Comparison of ENCODE assay signal across 8 cellular contexts in the genomic region with DNA sequence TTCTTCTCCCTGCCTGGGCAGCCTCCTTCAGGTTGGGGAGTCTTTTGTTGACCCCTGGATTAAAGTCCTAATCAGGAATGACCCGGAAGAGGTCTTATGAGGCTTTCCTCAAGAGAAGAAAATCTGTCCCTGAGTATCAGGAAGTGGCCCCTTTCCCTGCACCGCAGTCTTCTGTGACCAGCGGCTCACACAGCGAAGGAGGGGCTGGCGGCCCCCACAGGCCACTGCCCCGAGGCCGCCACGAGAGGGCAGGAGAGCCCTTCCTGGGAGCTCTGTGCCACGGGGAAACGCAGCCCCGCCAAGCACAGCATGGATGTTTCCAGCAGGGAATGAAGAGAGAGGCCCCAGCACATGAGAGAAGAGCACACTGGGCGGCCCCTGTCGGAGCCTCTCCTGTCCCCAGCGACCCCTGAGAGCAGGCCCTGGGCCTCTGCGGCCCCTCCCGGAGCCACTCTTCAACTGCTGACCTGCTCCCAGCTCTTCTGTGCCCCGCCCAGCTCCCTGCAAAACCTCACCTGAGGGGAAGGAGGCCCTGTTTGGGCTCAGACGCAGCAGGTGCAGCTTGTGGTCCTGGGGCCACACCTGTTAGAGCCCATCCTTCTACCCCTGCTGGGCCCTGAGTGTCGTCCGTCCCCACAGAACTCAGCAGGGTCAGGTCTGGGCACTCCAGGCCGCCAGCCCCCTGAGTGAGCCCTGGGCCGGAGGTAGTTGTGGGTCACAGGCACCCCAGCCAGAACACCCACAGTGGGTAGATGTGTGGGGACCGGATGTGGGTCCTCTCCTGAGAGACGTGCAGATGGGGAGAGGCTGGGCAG. TPM values are rescaled to one million over a fixed set of nuclear protein-coding genes. Genes with fewer than 3 reads are reported as not detected.
DNase-seq lines count a peak whose midpoint lies in the region; ATAC-seq, FAIRE-seq and TF ChIP-seq lines count a peak whose summit lies in the region.

No MANE protein-coding gene starts in this region.

- no peaks in the 10 kb centered on the region for H3K27me3 Mint-ChIP-seq in activated T-cell treated with anti-CD3 and anti-CD28 coated beads, Interleukin-2, amount 50 U/mL, for 24 hours

- BruUV-seq in Panc1 (replicated peaks; lab: Mats Ljungman, UMichigan): no TSS peak

- POLR2A ChIA-PET in Panc1 (lab: Charles Lee): interaction anchor here (0.6 kb wide), 1 partner anchor 30 kb away, joined by 13 read pairs; no protein-coding TSS in a partner anchor

- no peak for FAIRE-seq in D721Med (lab: Jason Lieb, UNC)

- peak; percentile 84 for DNase-seq in D721Med (ENCODE audit: insufficient read length, low spot score)
- DNase-seq in HuH-7.5 (ENCODE audit: low spot score): peak; percentile 91
- DNase-seq in Panc1 (ENCODE audit: low read depth, low spot score): no peak
- DNase-seq in activated T-cell treated with anti-CD3 and anti-CD28 coated beads, Interleukin-2, amount 50 U/mL, for 24 hours: peak; percentile 85
- DNase-seq in erythroblast (lab: John Stamatoyannopoulos, UW): peak; percentile 72 to 84
- peak; percentile 87 for DNase-seq in myocyte (ENCODE audit: low read depth)
- peak; percentile 42 to 50 for DNase-seq in stimulated activated CD8-positive, alpha-beta memory T cell treated with anti-CD3 and anti-CD28 coated beads, Interleukin-7, amount 100 ng/mL, for 1 hour (ENCODE audit: low read depth in 2 of 2)

- peak; percentile 86 for TF ChIP-seq CTCF in D721Med (IDR thresholded peaks at IDR 0.05; ENCODE audit: insufficient read depth, missing control alignments)
- TF ChIP-seq CTCF in Panc1 (IDR thresholded peaks at IDR 0.05): peak; percentile 95

- no peak overlapping the region for H3K4me3 Mint-ChIP-seq in activated T-cell treated with anti-CD3 and anti-CD28 coated beads, Interleukin-2, amount 50 U/mL, for 24 hours

- intact Hi-C loops in Panc1 (cut with micrococcal nuclease; ENCODE audit: unreplicated experiment): loop anchor here (5.0 kb wide), 1 partner anchor 120 kb away; no protein-coding TSS in a partner anchor

- H3K4me3 ChIP-seq in Panc1 (ENCODE audit: low read depth in 2 of 2, low read length in 2 of 2): no peak overlapping the region

- no peaks in the 10 kb centered on the region; the same call in 1 of the 2 replicates for H3K9me3 ChIP-seq in Panc1 (ENCODE audit: control insufficient read depth, insufficient read depth, low read depth, low read length)

- no peak overlapping the region for H3K27ac Mint-ChIP-seq in activated T-cell treated with anti-CD3 and anti-CD28 coated beads, Interleukin-2, amount 50 U/mL, for 24 hours

- H3K36me3 Mint-ChIP-seq in activated T-cell treated with anti-CD3 and anti-CD28 coated beads, Interleukin-2, amount 50 U/mL, for 24 hours (ENCODE audit: low read depth): no peaks in the 10 kb centered on the region

- CTCF ChIA-PET in Panc1 (lab: Charles Lee): interaction anchor here (0.5 to 1.3 kb wide), 4 partner anchors 16 to 342 kb away, joined by 3 to 5 read pairs (median 4); no protein-coding TSS in a partner anchor

- H3K4me1 Mint-ChIP-seq in activated T-cell treated with anti-CD3 and anti-CD28 coated beads, Interleukin-2, amount 50 U/mL, for 24 hours (ENCODE audit: low read depth): peaks cover 30% of the 10 kb centered on the region

- peaks cover 59% of the 10 kb centered on the region for H3K4me1 ChIP-seq in Panc1 (ENCODE audit: control insufficient read depth, insufficient read depth, low read length)

- in situ Hi-C loops in Panc1 (cut with HindIII; ENCODE audit: low pct_unique_long_range_greater_than_20kb, low sequenced_read_pairs): no loop called here

- H3K27me3 ChIP-seq in Panc1 (ENCODE audit: control insufficient read depth, insufficient read depth, low read length): no peaks in the 10 kb centered on the region

- peak; percentile 75 for ATAC-seq in Panc1
- no peak for ATAC-seq in GM21360 (IDR thresholded peaks at IDR 0.05; ENCODE audit: unreplicated experiment)

- no peaks in the 10 kb centered on the region for H3K9me3 Mint-ChIP-seq in activated T-cell treated with anti-CD3 and anti-CD28 coated beads, Interleukin-2, amount 50 U/mL, for 24 hours

- no peak for TF ChIP-seq POLR2A in erythroblast (IDR thresholded peaks at IDR 0.05; ENCODE audit: low read length)

- no peaks in the 10 kb centered on the region; the same call in 1 of the 2 replicates for H3K36me3 ChIP-seq in Panc1 (ENCODE audit: control insufficient read depth, insufficient read depth, low read length)

- H3K27ac ChIP-seq in Panc1 (ENCODE audit: low read length): peak overlapping the region; percentile 95

RNA-seq across cellular contexts. Expression of a gene that starts 4.9 kb away (rescaled TPM):
- total RNA-seq in Panc1 (2021; ENCODE audit: unreplicated experiment): 59.6 TPM
- 68.4 TPM for polyA plus RNA-seq in Panc1 (2012; ENCODE audit: insufficient read length)
- 43.8 and 46.9 TPM in 2 replicates for total RNA-seq in myocyte
- 74.5 TPM for polyA plus RNA-seq in myocyte (2012)
